8 cellular contexts compared by ENCODE assay signal in genomic region chr14:104689620-104690265, GRCh38. TPM values are rescaled to one million over a fixed set of nuclear protein-coding genes. Genes with fewer than 3 reads are reported as not detected.
A peak's percentile ranks its signal among the peaks of the same experiment; 100 is the strongest.
DNase-seq lines count a peak whose midpoint lies in the region; ATAC-seq and TF ChIP-seq lines count a peak whose summit lies in the region.

No MANE protein-coding gene starts in this region.

- H3K27ac Mint-ChIP-seq in neural crest cell (ENCODE audit: unreplicated experiment), result no peak overlapping the region

- H3K36me3 Mint-ChIP-seq in neural crest cell (ENCODE audit: low read depth), result no peaks in the 10 kb centered on the region

- H3K4me3 Mint-ChIP-seq in neural crest cell, result peak overlapping the region; percentile 76

- peak; percentile 62 for TF ChIP-seq POLR2A in Raji (IDR thresholded peaks at IDR 0.05; ENCODE audit: insufficient read depth, low read depth, low read length)

- peaks cover 23% of the 10 kb centered on the region for H3K4me1 Mint-ChIP-seq in neural crest cell

- no peak for DNase-seq in epithelial cell of esophagus (ENCODE audit: low read depth)
- DNase-seq in neural crest cell (ENCODE audit: low read depth, low spot score), result no peak
- no peak for DNase-seq in HT-29 (ENCODE audit: low spot score)
- DNase-seq in SHP77 treated with DMSO at 0.1 percent for 48 hours (lab: John Stamatoyannopoulos, UW), result no peak
- DNase-seq in stimulated activated CD4-positive, alpha-beta T cell treated with anti-CD3 and anti-CD28 coated beads, Interleukin-12 subunit alpha, Interleukin-12 subunit beta, amount 100 ng/mL, for 4 hours, result no peak

- peak overlapping the region; percentile 58 for H3K4me3 ChIP-seq in epithelial cell of esophagus (ENCODE audit: low read length)

- ATAC-seq in GM18868 (IDR thresholded peaks at IDR 0.05; ENCODE audit: unreplicated experiment) (peak; percentile 19), HG03432 (IDR thresholded peaks at IDR 0.05; ENCODE audit: unreplicated experiment) (no peak)

- H3K27me3 Mint-ChIP-seq in neural crest cell (ENCODE audit: low read depth), result no peaks in the 10 kb centered on the region

- H3K9me3 Mint-ChIP-seq in neural crest cell, result peaks cover 2% of the 10 kb centered on the region

- TF ChIP-seq CTCF in epithelial cell of esophagus (IDR thresholded peaks at IDR 0.05; ENCODE audit: insufficient read depth, low read depth, low read length, missing control alignments) (no peak), neural crest cell (conservative IDR thresholded peaks at IDR 0.05) (no peak)

RNA-seq across cellular contexts. Expression of gene INF2, which starts 0.3 kb away (rescaled TPM):
- 60.6 and 61.7 TPM in 2 replicates for total RNA-seq in neural crest cell
- total RNA-seq in HT-29 (2014; rRNA removed; shearing (Covaris generic)), result 293 and 322 TPM in 2 replicates

RNA-seq across cellular contexts. Expression of gene ADSS1, which starts 34.3 kb away (rescaled TPM):
- total RNA-seq in neural crest cell, result 4.4 and 5.0 TPM in 2 replicates
- total RNA-seq in HT-29 (2014; rRNA removed; shearing (Covaris generic)), result 2.1 and 8.3 TPM in 2 replicates
